2 cellular contexts compared by ENCODE assay signal in genomic region chr13:59424661-59425060, GRCh38.
TF ChIP-seq lines count a peak whose summit lies in the region.

No MANE protein-coding gene starts in this region.

TF ChIP-seq in WTC11, 78 proteins besides CTCF, POLR2A, EP300 and RAD21:
- no peak for TF ChIP-seq HMGA2 (CRISPR knock-in tag; IDR thresholded peaks at IDR 0.05)
- 0 out of 2 replicates have a peak, but pooled peaks have one; percentile 38 for TF ChIP-seq ZNF317 (CRISPR knock-in tag; IDR thresholded peaks at IDR 0.05; ENCODE audit: borderline replicate concordance, low read depth)

TF ChIP-seq in H1, 55 proteins besides CTCF, POLR2A, EP300 and RAD21:
- no peak for TF ChIP-seq JUN (IDR thresholded peaks at IDR 0.05; ENCODE audit: low read depth, low read length)
- TF ChIP-seq USF2 (IDR thresholded peaks at IDR 0.05; ENCODE audit: low read length): no peak
- TF ChIP-seq HDAC2 (IDR thresholded peaks at IDR 0.05; ENCODE audit: borderline replicate concordance in 1 of 2, low read depth in 2 of 2, low read length in 2 of 2): no peak
- TF ChIP-seq RNF2 (IDR thresholded peaks at IDR 0.05; ENCODE audit: borderline replicate concordance, low read depth, low read length, missing control alignments, poor library complexity, severe bottlenecking): no peak
- TF ChIP-seq, protein P1, sequence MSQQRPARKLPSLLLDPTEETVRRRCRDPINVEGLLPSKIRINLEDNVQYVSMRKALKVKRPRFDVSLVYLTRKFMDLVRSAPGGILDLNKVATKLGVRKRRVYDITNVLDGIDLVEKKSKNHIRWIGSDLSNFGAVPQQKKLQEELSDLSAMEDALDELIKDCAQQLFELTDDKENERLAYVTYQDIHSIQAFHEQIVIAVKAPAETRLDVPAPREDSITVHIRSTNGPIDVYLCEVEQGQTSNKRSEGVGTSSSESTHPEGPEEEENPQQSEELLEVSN (IDR thresholded peaks at IDR 0.05): no peak
- TF ChIP-seq TEAD4 (IDR thresholded peaks at IDR 0.05; ENCODE audit: low read depth, low read length): no peak
- TF ChIP-seq SIX5 (IDR thresholded peaks at IDR 0.05; ENCODE audit: low read depth, low read length): no peak
- TF ChIP-seq SIRT6 (IDR thresholded peaks at IDR 0.05; ENCODE audit: low read length): no peak
- TF ChIP-seq POLR2AphosphoS5 (IDR thresholded peaks at IDR 0.05; ENCODE audit: low read depth, low read length): no peak
- TF ChIP-seq TBP (IDR thresholded peaks at IDR 0.05; ENCODE audit: low read depth, low read length): no peak
- no peak for TF ChIP-seq ATF2 (IDR thresholded peaks at IDR 0.05; ENCODE audit: low read length)
- no peak for TF ChIP-seq KDM4A (IDR thresholded peaks at IDR 0.05; ENCODE audit: low read depth, low read length, severe bottlenecking)
